ENCODE assay signal across 15 cellular contexts in genomic region chr12:95231190-95231589, GRCh38. TPM values are rescaled to one million over a fixed set of nuclear protein-coding genes. Genes with fewer than 3 reads are reported as not detected.
DNase-seq lines count a peak whose midpoint lies in the region; ATAC-seq, FAIRE-seq and TF ChIP-seq lines count a peak whose summit lies in the region.
"Had no signal": no experiment of that assay in that cellular context is flagged by ENCODE, and none has a peak within 500 bp of the region (broad histone marks: within the 10 kb centered on the region; RNA-seq: fewer than 3 reads in every experiment).

No MANE protein-coding gene starts in this region.

- DNase-seq in DMS53 (lab: John Stamatoyannopoulos, UW): peak; percentile 29
- DNase-seq in DMS53 treated with DMSO at 0.1 percent for 48 hours (lab: John Stamatoyannopoulos, UW; ENCODE audit: unreplicated experiment): no peak
- DNase-seq in epithelial cell of prostate (ENCODE audit: low read depth, low spot score): no peak
- peak; percentile 22 for DNase-seq in small intestine
- DNase-seq in NCI-H2171 (lab: John Stamatoyannopoulos, UW): no peak
- DNase-seq: effector CD8-positive, alpha-beta T cell; NCI-H1092; NCI-H526; nucleus accumbens; SHP77 treated with DMSO at 0.1 percent for 48 hours had no signal

- H3K4me1 ChIP-seq in small intestine (ENCODE audit: control insufficient read depth in 2 of 2, insufficient read depth in 1 of 2, low read depth in 1 of 2, low read length in 1 of 2): no peaks in the 10 kb centered on the region

- H3K4me3 ChIP-seq in small intestine (ENCODE audit: low read depth in 1 of 2, low read length in 2 of 2): no peak overlapping the region
- H3K4me3 ChIP-seq: lung had no signal

- peak; percentile 58 for ATAC-seq in SK-N-SH treated with all-trans-retinoic acid at 6 μM for 48 hours
- no peak for ATAC-seq in HG02798 (IDR thresholded peaks at IDR 0.05; ENCODE audit: poor library complexity, unreplicated experiment)
- no peak for ATAC-seq in GM18858 (IDR thresholded peaks at IDR 0.05; ENCODE audit: unreplicated experiment)

- H3K27me3 ChIP-seq in small intestine (ENCODE audit: control insufficient read depth in 2 of 2, insufficient read depth in 2 of 2, low read length in 2 of 2): no peaks in the 10 kb centered on the region

- H3K9me3 ChIP-seq in small intestine (ENCODE audit: control insufficient read depth, low read depth): no peaks in the 10 kb centered on the region

- no peaks in the 10 kb centered on the region for H3K36me3 ChIP-seq in small intestine (ENCODE audit: control insufficient read depth in 2 of 2, insufficient read depth in 2 of 2, low read length in 2 of 2)

- no peak for FAIRE-seq in small intestine (lab: Jason Lieb, UNC)
- FAIRE-seq: A204.1 had no signal

- H3K27ac ChIP-seq in epithelial cell of prostate (peak overlapping the region; percentile 4), small intestine (ENCODE audit: low read depth in 1 of 2, low read length in 1 of 2) (no peak overlapping the region)

- WGBS in small intestine, 3 donors: 51 to 65% (median 65%) methylated on average over 2 of the region's 2 CpGs

TF ChIP-seq in SK-N-SH treated with all-trans-retinoic acid at 6 μM for 48 hours, 23 proteins besides CTCF, POLR2A, EP300 and RAD21:
- TF ChIP-seq ESRRG (CRISPR knock-in tag; IDR thresholded peaks at IDR 0.05) (no peak), ARNTL (CRISPR knock-in tag; IDR thresholded peaks at IDR 0.05; ENCODE audit: borderline replicate concordance, low read depth) (no peak), CREB5 (CRISPR knock-in tag; IDR thresholded peaks at IDR 0.05; ENCODE audit: low read depth) (no peak), SNAI2 (CRISPR knock-in tag; IDR thresholded peaks at IDR 0.05) (no peak), OSR1 (CRISPR knock-in tag; IDR thresholded peaks at IDR 0.05) (no peak), CSRNP3 (CRISPR knock-in tag; IDR thresholded peaks at IDR 0.05) (no peak), ISL1 (CRISPR knock-in tag; IDR thresholded peaks at IDR 0.05) (peak; percentile 13; the same call in 1 of the 2 replicates), CSDC2 (CRISPR knock-in tag; IDR thresholded peaks at IDR 0.05) (no peak)
TF ChIP-seq in SK-N-SH treated with all-trans-retinoic acid at 6 μM for 48 hours: peak in this region for 1.

RNA-seq across cellular contexts. Expression of gene VEZT, which starts 13.6 kb away (rescaled TPM):
- 10 to 100 TPM; 11.3 to 24.6 (median 11.6) TPM for polyA plus RNA-seq in small intestine

RNA-seq across cellular contexts. Expression of gene FGD6, which starts 13.9 kb away (rescaled TPM):
- 1 to 10 TPM in 2 of 3 donors, under 1 TPM in 1; 0.89 to 1.4 (median 1.1) TPM for polyA plus RNA-seq in small intestine

Comparison
In these comparisons a context has a peak if more than half of its experiments do, and no peak if none do; other contexts are left out.
1. DNase-seq: peak in DMS53 (single experiment) and small intestine (single experiment); none in DMS53 treated with DMSO at 0.1 percent for 48 hours (single experiment), epithelial cell of prostate (single experiment) and NCI-H2171 (single experiment).